In genomic region chr20:33004141-33004751, GRCh38 we compare ENCODE assay signal across 19 cellular contexts. TPM values are rescaled to one million over a fixed set of nuclear protein-coding genes. Genes with fewer than 3 reads are reported as not detected.
DNase-seq lines count a peak whose midpoint lies in the region; ATAC-seq, FAIRE-seq and TF ChIP-seq lines count a peak whose summit lies in the region.
"Had no signal": no experiment of that assay in that cellular context is flagged by ENCODE, and none has a peak within 500 bp of the region (broad histone marks: within the 10 kb centered on the region; RNA-seq: fewer than 3 reads in every experiment).

Gene SUN5, minus strand, starts transcription at chr20:33004433. Its CDS starts 93 bp downstream, at chr20:33004340.

- no peaks in the 10 kb centered on the region for H3K79me2 ChIP-seq in H1 (ENCODE audit: control insufficient read depth in 1 of 2, insufficient read depth in 2 of 2, low read length in 2 of 2)

- no peak within 1 kb of the TSS for H2BK20ac ChIP-seq in H1 (ENCODE audit: low read length)

- H3K4me1 ChIP-seq in H1 (replicated peaks in 1 of 4; ENCODE audit: control insufficient read depth in 3 of 4, insufficient read depth in 4 of 4, low read length in 3 of 4) = no peaks in the 10 kb centered on the region; a peak in 1 of 7 replicates
- H3K4me1 ChIP-seq: Caco-2, HAP-1 had no signal

- H3K27ac ChIP-seq in CD4-positive, alpha-beta T cell (ENCODE audit: low read depth, low read length) = no peak within 1 kb of the TSS
- no peak within 1 kb of the TSS for H3K27ac ChIP-seq in H1 (ENCODE audit: low read depth, low read length)
- H3K27ac ChIP-seq: 22Rv1 had no signal

- TF ChIP-seq CTCF in activated CD8-positive, alpha-beta T cell treated with anti-CD3 and anti-CD28 coated beads for 36 hours (IDR thresholded peaks at IDR 0.05) = no peak
- no peak for TF ChIP-seq CTCF in CD4-positive, alpha-beta T cell (IDR thresholded peaks at IDR 0.05)
- no peak for TF ChIP-seq CTCF in H1 (IDR thresholded peaks at IDR 0.05; ENCODE audit: control extremely low read depth in 1 of 3, insufficient read depth in 1 of 3, low read depth in 1 of 3, low read length in 3 of 3)

- no peaks in the 10 kb centered on the region for H3K9me3 ChIP-seq in CD4-positive, alpha-beta T cell (ENCODE audit: control insufficient read depth, low read length)
- H3K9me3 ChIP-seq in H1 (ENCODE audit: insufficient read depth in 2 of 2, low read depth in 1 of 2, low read length in 1 of 2) = 0 out of 4 replicates have a peak, but pooled peaks cover 0 to 2% of the 10 kb centered on the region in 2 experiments

- intact Hi-C loops in activated CD8-positive, alpha-beta T cell treated with anti-CD3 and anti-CD28 coated beads for 36 hours (cut with micrococcal nuclease) = loop anchor here (2.0 kb wide), 1 partner anchor 101 kb away; no protein-coding TSS in a partner anchor
- intact Hi-C loops in CD4-positive, alpha-beta T cell (cut with DNase I, micrococcal nuclease) = no loop called here
- intact Hi-C loops in posterior vena cava (cut with DNase I) = no loop called here

- H3K23ac ChIP-seq in H1 (ENCODE audit: insufficient read length) = no peak within 1 kb of the TSS

- CTCF ChIA-PET in activated CD8-positive, alpha-beta T cell treated with anti-CD3 and anti-CD28 coated beads, Interleukin-2, amount 10 ng/mL, durations not matched to agents 7 days and 5 days (lab: Charles Lee) = interaction anchor here (0.7 to 4.7 kb wide), 23 partner anchors 9 to 212 kb away, joined by 3 to 47 read pairs (median 4); no protein-coding TSS in a partner anchor
- CTCF ChIA-PET in activated CD8-positive, alpha-beta T cell treated with anti-CD3 and anti-CD28 coated beads for 36 hours (lab: Charles Lee) = interaction anchor here (0.9 to 3.0 kb wide), 30 partner anchors 10 to 295 kb away, joined by 3 to 34 read pairs (median 4); no protein-coding TSS in a partner anchor
- CTCF ChIA-PET in CD4-positive, alpha-beta T cell (lab: Charles Lee) = interaction anchor here (1.0 to 1.8 kb wide), 3 partner anchors 36 to 103 kb away, joined by 5 to 11 read pairs (median 9); no protein-coding TSS in a partner anchor
- CTCF ChIA-PET in H1 (lab: Charles Lee; ENCODE audit: partially characterized antibody) = interaction anchor here (0.6 to 9.1 kb wide), 31 partner anchors 10 to 269 kb away, joined by 3 to 86 read pairs (median 5); no protein-coding TSS in a partner anchor

- no peaks in the 10 kb centered on the region for H3K27me3 Mint-ChIP-seq in activated CD8-positive, alpha-beta T cell treated with anti-CD3 and anti-CD28 coated beads, Interleukin-2, amount 10 ng/mL, durations not matched to agents 7 days and 5 days (ENCODE audit: low read depth)
- H3K27me3 Mint-ChIP-seq in activated CD8-positive, alpha-beta T cell treated with anti-CD3 and anti-CD28 coated beads for 36 hours = no peaks in the 10 kb centered on the region
- no peaks in the 10 kb centered on the region for H3K27me3 Mint-ChIP-seq in CD4-positive, alpha-beta T cell
- H3K27me3 Mint-ChIP-seq: CD8-positive, alpha-beta memory T cell had no signal

- no peak within 1 kb of the TSS for H3K4me2 ChIP-seq in H1 (ENCODE audit: insufficient read depth in 1 of 2, low read depth in 2 of 2, low read length in 2 of 2)

- no peak within 1 kb of the TSS for H2BK5ac ChIP-seq in H1 (ENCODE audit: low read depth, low read length)

- H4K20me1 ChIP-seq in H1 (replicated peaks in 1 of 2; ENCODE audit: control insufficient read depth in 1 of 2, insufficient read depth in 2 of 2, low read length in 2 of 2) = no peaks in the 10 kb centered on the region

- no peak for FAIRE-seq in H1 (lab: Jason Lieb, UNC)
- FAIRE-seq: GM12892 had no signal

- H3K4me1 Mint-ChIP-seq in activated CD8-positive, alpha-beta T cell treated with anti-CD3 and anti-CD28 coated beads, Interleukin-2, amount 10 ng/mL, durations not matched to agents 7 days and 5 days (ENCODE audit: low read depth) = peaks cover 3% of the 10 kb centered on the region
- peaks cover 12% of the 10 kb centered on the region for H3K4me1 Mint-ChIP-seq in activated CD8-positive, alpha-beta T cell treated with anti-CD3 and anti-CD28 coated beads for 36 hours (ENCODE audit: low read depth)
- peaks cover 44% of the 10 kb centered on the region for H3K4me1 Mint-ChIP-seq in CD4-positive, alpha-beta T cell (ENCODE audit: low read depth)
- H3K4me1 Mint-ChIP-seq in stimulated activated effector memory CD8-positive, alpha-beta T cell treated with anti-CD3 and anti-CD28 coated beads, Interleukin-12 subunit alpha, Interleukin-12 subunit beta, amount 100 ng/mL, for 72 hours = peaks cover 5% of the 10 kb centered on the region

- H3K79me1 ChIP-seq in H1 (ENCODE audit: low read depth, low read length) = no peaks in the 10 kb centered on the region

- DNase-seq in activated CD8-positive, alpha-beta T cell treated with anti-CD3 and anti-CD28 coated beads, Interleukin-2, amount 10 ng/mL, durations not matched to agents 7 days and 5 days = no peak
- DNase-seq in activated CD8-positive, alpha-beta T cell treated with anti-CD3 and anti-CD28 coated beads for 36 hours = no peak
- no peak for DNase-seq in CD4-positive, alpha-beta T cell
- DNase-seq in H1 (ENCODE audit: low read depth in 1 of 2, low spot score in 2 of 2) (no peak), posterior vena cava (ENCODE audit: low spot score) (peak; percentile 60)
- no peak for DNase-seq in effector CD8-positive, alpha-beta T cell (lab: John Stamatoyannopoulos, UW)
- DNase-seq in stimulated activated effector memory CD8-positive, alpha-beta T cell treated with anti-CD3 and anti-CD28 coated beads, Interleukin-12 subunit alpha, Interleukin-12 subunit beta, amount 100 ng/mL, for 72 hours (ENCODE audit: low spot score in 2 of 2) = no peak
- DNase-seq: GDM1, GOT3 had no signal

- 82% methylated on average over 5 of the region's 6 CpGs; no CpG with 5 or more reads in 1 of the 2 experiments for WGBS in H1 (ENCODE audit: extremely low coverage in 1 of 2, insufficient coverage in 1 of 2, insufficient read length in 1 of 2, insufficient replicate concordance in 2 of 2, low coverage in 1 of 2, low lambda C conversion rate in 2 of 2, missing lambda C conversion rate in 1 of 2), 2 experiments

- H3K23me2 ChIP-seq in H1 (ENCODE audit: low read depth, low read length) = no peaks in the 10 kb centered on the region

- no peak within 1 kb of the TSS for H2AFZ ChIP-seq in H1 (ENCODE audit: low read length)

- no peaks in the 10 kb centered on the region for H3K9me3 Mint-ChIP-seq in activated CD8-positive, alpha-beta T cell treated with anti-CD3 and anti-CD28 coated beads, Interleukin-2, amount 10 ng/mL, durations not matched to agents 7 days and 5 days (ENCODE audit: insufficient read depth)
- H3K9me3 Mint-ChIP-seq in activated CD8-positive, alpha-beta T cell treated with anti-CD3 and anti-CD28 coated beads for 36 hours = peaks cover 3% of the 10 kb centered on the region
- H3K9me3 Mint-ChIP-seq in CD4-positive, alpha-beta T cell = peaks cover 2% of the 10 kb centered on the region
- peaks cover 4% of the 10 kb centered on the region for H3K9me3 Mint-ChIP-seq in stimulated activated effector memory CD8-positive, alpha-beta T cell treated with anti-CD3 and anti-CD28 coated beads, Interleukin-12 subunit alpha, Interleukin-12 subunit beta, amount 100 ng/mL, for 72 hours

- no peak within 1 kb of the TSS for H3K9ac ChIP-seq in H1 (replicated peaks in 1 of 4; ENCODE audit: extremely low read depth in 1 of 4, low read depth in 3 of 4, low read length in 3 of 4)

- no peak within 1 kb of the TSS for H2AK5ac ChIP-seq in H1 (ENCODE audit: low read depth, low read length)

- no peak within 1 kb of the TSS for H3K18ac ChIP-seq in H1 (ENCODE audit: extremely low read depth, low read length)

- H2BK15ac ChIP-seq in H1 (ENCODE audit: low read length) = no peak within 1 kb of the TSS

- peak within 1 kb of the TSS; percentile 32 for H3K27ac Mint-ChIP-seq in activated CD8-positive, alpha-beta T cell treated with anti-CD3 and anti-CD28 coated beads, Interleukin-2, amount 10 ng/mL, durations not matched to agents 7 days and 5 days
- H3K27ac Mint-ChIP-seq in activated CD8-positive, alpha-beta T cell treated with anti-CD3 and anti-CD28 coated beads for 36 hours = no peak within 1 kb of the TSS
- peak within 1 kb of the TSS; percentile 35 for H3K27ac Mint-ChIP-seq in CD4-positive, alpha-beta T cell
- H3K27ac Mint-ChIP-seq in stimulated activated effector memory CD8-positive, alpha-beta T cell treated with anti-CD3 and anti-CD28 coated beads, Interleukin-12 subunit alpha, Interleukin-12 subunit beta, amount 100 ng/mL, for 72 hours = no peak within 1 kb of the TSS
- H3K27ac Mint-ChIP-seq: CD14-positive monocyte had no signal

- H3K4me3 ChIP-seq in H1 (ENCODE audit: extremely low read depth in 1 of 4, insufficient read depth in 2 of 4, low read depth in 3 of 4, low read length in 4 of 4) = no peak within 1 kb of the TSS
- H3K4me3 ChIP-seq: HAP-1 had no signal

- peaks cover 3% of the 10 kb centered on the region for H3K36me3 Mint-ChIP-seq in activated CD8-positive, alpha-beta T cell treated with anti-CD3 and anti-CD28 coated beads, Interleukin-2, amount 10 ng/mL, durations not matched to agents 7 days and 5 days (ENCODE audit: low read depth)
- H3K36me3 Mint-ChIP-seq in activated CD8-positive, alpha-beta T cell treated with anti-CD3 and anti-CD28 coated beads for 36 hours (ENCODE audit: low read depth) = no peaks in the 10 kb centered on the region
- H3K36me3 Mint-ChIP-seq in CD4-positive, alpha-beta T cell (ENCODE audit: low read depth) = no peaks in the 10 kb centered on the region
- no peaks in the 10 kb centered on the region for H3K36me3 Mint-ChIP-seq in stimulated activated effector memory CD8-positive, alpha-beta T cell treated with anti-CD3 and anti-CD28 coated beads, Interleukin-12 subunit alpha, Interleukin-12 subunit beta, amount 100 ng/mL, for 72 hours
- H3K36me3 Mint-ChIP-seq: CD14-positive monocyte had no signal

- no peak within 1 kb of the TSS for H3K4ac ChIP-seq in H1 (replicated peaks; ENCODE audit: insufficient read length, low read depth, low read length)

- no peak within 1 kb of the TSS for H3K14ac ChIP-seq in H1 (ENCODE audit: insufficient read length)

- no peak for TF ChIP-seq POLR2A in H1 (IDR thresholded peaks at IDR 0.05; ENCODE audit: control extremely low read depth in 1 of 2, low read depth in 2 of 2, low read length in 2 of 2)

- H4K91ac ChIP-seq in H1 (replicated peaks; ENCODE audit: insufficient read length, low read length) = no peak within 1 kb of the TSS

- H2BK12ac ChIP-seq in H1 (ENCODE audit: low read depth, low read length) = peak within 1 kb of the TSS; percentile 68; the same call in 1 of the 2 replicates

- no peak for ATAC-seq in activated CD8-positive, alpha-beta T cell treated with anti-CD3 and anti-CD28 coated beads, Interleukin-2, amount 10 ng/mL, durations not matched to agents 7 days and 5 days
- ATAC-seq in activated CD8-positive, alpha-beta T cell treated with anti-CD3 and anti-CD28 coated beads for 36 hours = no peak
- ATAC-seq in CD4-positive, alpha-beta T cell (ENCODE audit: poor library complexity) = no peak
- ATAC-seq in GM18502 (IDR thresholded peaks at IDR 0.05; ENCODE audit: poor library complexity, unreplicated experiment) = no peak
- ATAC-seq in stimulated activated effector memory CD8-positive, alpha-beta T cell treated with anti-CD3 and anti-CD28 coated beads, Interleukin-12 subunit alpha, Interleukin-12 subunit beta, amount 100 ng/mL, for 72 hours = no peak

- H3K56ac ChIP-seq in H1 (replicated peaks; ENCODE audit: insufficient read length, low read depth, low read length) = no peak within 1 kb of the TSS

- TF ChIP-seq EP300 in H1 (IDR thresholded peaks at IDR 0.05; ENCODE audit: borderline replicate concordance in 1 of 2, low read depth in 2 of 2, low read length in 2 of 2) = no peak

- H3K4me3 Mint-ChIP-seq in activated CD8-positive, alpha-beta T cell treated with anti-CD3 and anti-CD28 coated beads, Interleukin-2, amount 10 ng/mL, durations not matched to agents 7 days and 5 days = no peak within 1 kb of the TSS
- H3K4me3 Mint-ChIP-seq in activated CD8-positive, alpha-beta T cell treated with anti-CD3 and anti-CD28 coated beads for 36 hours = no peak within 1 kb of the TSS
- no peak within 1 kb of the TSS for H3K4me3 Mint-ChIP-seq in CD4-positive, alpha-beta T cell
- H3K4me3 Mint-ChIP-seq in stimulated activated effector memory CD8-positive, alpha-beta T cell treated with anti-CD3 and anti-CD28 coated beads, Interleukin-12 subunit alpha, Interleukin-12 subunit beta, amount 100 ng/mL, for 72 hours = no peak within 1 kb of the TSS
- H3K4me3 Mint-ChIP-seq: CD14-positive monocyte; CD8-positive, alpha-beta memory T cell had no signal

- no peak for TF ChIP-seq RAD21 in H1 (IDR thresholded peaks at IDR 0.05 in 1 of 2, conservative IDR thresholded peaks at IDR 0.05 in 1 of 2; ENCODE audit: low read depth in 2 of 2, low read length in 2 of 2)

- no peak within 1 kb of the TSS for H2BK120ac ChIP-seq in H1 (replicated peaks; ENCODE audit: low read depth, low read length)

- no peaks in the 10 kb centered on the region for H3K27me3 ChIP-seq in CD4-positive, alpha-beta T cell (ENCODE audit: control insufficient read depth, insufficient read depth, low read length)
- no peaks in the 10 kb centered on the region for H3K27me3 ChIP-seq in H1 (replicated peaks in 1 of 4; ENCODE audit: control insufficient read depth in 3 of 4, extremely low read depth in 1 of 4, insufficient read depth in 3 of 4, low read length in 3 of 4)

- no peak within 1 kb of the TSS for H4K5ac ChIP-seq in H1 (ENCODE audit: insufficient read length, low read depth, low read length)

- no peaks in the 10 kb centered on the region for H3K36me3 ChIP-seq in H1 (ENCODE audit: control insufficient read depth in 2 of 4, insufficient read depth in 4 of 4, low read length in 3 of 4)
- H3K36me3 ChIP-seq: HAP-1 had no signal

- POLR2A ChIA-PET in activated CD8-positive, alpha-beta T cell treated with anti-CD3 and anti-CD28 coated beads, Interleukin-2, amount 10 ng/mL, durations not matched to agents 7 days and 5 days (lab: Charles Lee) = interaction anchor here (1.2 kb wide), 1 partner anchor 32 kb away, joined by 5 read pairs; no protein-coding TSS in a partner anchor
- POLR2A ChIA-PET in activated CD8-positive, alpha-beta T cell treated with anti-CD3 and anti-CD28 coated beads for 36 hours (lab: Charles Lee) = interaction anchor here (0.8 to 0.9 kb wide), 2 partner anchors 9 to 37 kb away, joined by 3 to 4 read pairs; no protein-coding TSS in a partner anchor
- POLR2A ChIA-PET in CD4-positive, alpha-beta T cell (lab: Charles Lee) = interaction anchor here (1.5 to 2.4 kb wide), 3 partner anchors 32 to 58 kb away, joined by 5 to 9 read pairs (median 7); no protein-coding TSS in a partner anchor
- POLR2A ChIA-PET in H1 (lab: Charles Lee; ENCODE audit: partially characterized antibody) = interaction anchor here (0.7 kb wide), 1 partner anchor 20 kb away, joined by 3 read pairs; no protein-coding TSS in a partner anchor

- no peak within 1 kb of the TSS for H4K8ac ChIP-seq in H1 (ENCODE audit: extremely low read depth, insufficient read depth, low read length)

RNA-seq across cellular contexts. Expression of gene SUN5, which starts in this region (rescaled TPM):
- not detected for total RNA-seq in activated CD8-positive, alpha-beta T cell treated with anti-CD3 and anti-CD28 coated beads, Interleukin-2, amount 10 ng/mL, durations not matched to agents 7 days and 5 days
- total RNA-seq in activated CD8-positive, alpha-beta T cell treated with anti-CD3 and anti-CD28 coated beads for 36 hours = not detected
- not detected for total RNA-seq in CD4-positive, alpha-beta T cell
- not detected in 2 replicates for total RNA-seq in H1 (2021; fragmentation: NEBNext Ultra II Directional; extraction: Animal tissue kit (Norgen Biotek cat#: 25700))
- polyA plus RNA-seq in H1 (2011; rRNA removed) = not detected in 2 replicates
- not detected for polyA plus RNA-seq in H1 (2011; cell fraction: cytosol; rRNA removed)
- not detected for polyA plus RNA-seq in H1 (2011; cell fraction: nucleus; rRNA removed)
- polyA plus RNA-seq in H1 (2012, experiment 1 of 2) = not detected in 4 replicates
- polyA plus RNA-seq in H1 (2012, experiment 2 of 2) = not detected
- not detected for polyA plus RNA-seq in H1 (2013, experiment 1 of 2)
- not detected for polyA plus RNA-seq in H1 (2013, experiment 2 of 2)
- polyA minus RNA-seq in H1 (2011; rRNA and poly(A)+ RNA removed) = not detected in 2 replicates
- polyA minus RNA-seq in H1 (2011; cell fraction: cytosol; rRNA and poly(A)+ RNA removed) = not detected
- not detected for polyA minus RNA-seq in H1 (2011; cell fraction: nucleus; rRNA and poly(A)+ RNA removed)
- total RNA-seq in posterior vena cava = not detected
- total RNA-seq: A673; Caco-2; CD8-positive, alpha-beta memory T cell; HT1080 had no signal
- polyA plus RNA-seq: BJ; CD14-positive monocyte; CD8-positive, alpha-beta memory T cell had no signal

Comparison
In these comparisons a context has a peak if more than half of its experiments do, and no peak if none do; other contexts are left out.
1. H3K27ac Mint-ChIP-seq: peak in activated CD8-positive, alpha-beta T cell treated with anti-CD3 and anti-CD28 coated beads, Interleukin-2, amount 10 ng/mL, durations not matched to agents 7 days and 5 days (single experiment) and CD4-positive, alpha-beta T cell (single experiment); none in activated CD8-positive, alpha-beta T cell treated with anti-CD3 and anti-CD28 coated beads for 36 hours (single experiment) and stimulated activated effector memory CD8-positive, alpha-beta T cell treated with anti-CD3 and anti-CD28 coated beads, Interleukin-12 subunit alpha, Interleukin-12 subunit beta, amount 100 ng/mL, for 72 hours (single experiment).
2. Peak in DNase-seq in posterior vena cava; RNA of the gene not detected or under 1 TPM.